ENCODE assay signal across 23 cellular contexts in genomic region chr5:168876419-168876818, GRCh38.
"Had no signal": no experiment of that assay in that cellular context is flagged by ENCODE, and none has a peak within 500 bp of the region (broad histone marks: within the 10 kb centered on the region; RNA-seq: fewer than 3 reads in every experiment).

No MANE protein-coding gene starts in this region.

- H3K27ac ChIP-seq: colonic mucosa, parathyroid adenoma, right lobe of liver, tibial artery, upper lobe of left lung, uterus had no signal

- H3K36me3 ChIP-seq: colonic mucosa, right lobe of liver, tibial artery, upper lobe of left lung, uterus had no signal

- ATAC-seq: left lobe of liver; naive thymus-derived CD4-positive, alpha-beta T cell; stimulated activated naive CD8-positive, alpha-beta T cell treated with anti-CD3 and anti-CD28 coated beads, Interleukin-15, amount 100 ng/mL, for 72 hours had no signal

- H3K4me3 ChIP-seq: colonic mucosa, lung, right lobe of liver, tibial artery, upper lobe of left lung, uterus had no signal

- H3K4me1 Mint-ChIP-seq: central memory CD8-positive, alpha-beta T cell had no signal

- DNase-seq: colonic mucosa; effector CD8-positive, alpha-beta T cell; kidney; midbrain; naive thymus-derived CD4-positive, alpha-beta T cell; right lobe of liver; small intestine; stimulated activated CD4-positive, alpha-beta T cell treated with anti-CD3 and anti-CD28 coated beads, Interleukin-12 subunit alpha, Interleukin-12 subunit beta, amount 100 ng/mL, for 4 hours; stimulated activated CD4-positive, alpha-beta T cell treated with anti-CD3 and anti-CD28 coated beads, Interleukin-1b, Interleukin-23, amount 100 ng/mL, for 48 hours; stimulated activated CD4-positive, alpha-beta T cell treated with anti-CD3 and anti-CD28 coated beads, Interleukin-4, amount 100 ng/mL, for 1 hour; stimulated activated CD8-positive, alpha-beta memory T cell treated with anti-CD3 and anti-CD28 coated beads, Interleukin-4, amount 100 ng/mL, for 48 hours; stimulated activated naive CD4-positive, alpha-beta T cell; stimulated activated naive CD8-positive, alpha-beta T cell treated with anti-CD3 and anti-CD28 coated beads, Interleukin-15, amount 100 ng/mL, for 72 hours; tibial artery; upper lobe of left lung; uterus had no signal

- H3K4me3 Mint-ChIP-seq: central memory CD8-positive, alpha-beta T cell; dendritic cell treated with granulocyte-macrophage colony-stimulating factor and Interleukin-4, amounts not matched to agents 40 ng/mL and 50 ng/mL, for 4 days; memory B cell; naive thymus-derived CD4-positive, alpha-beta T cell; neural crest cell; stimulated activated naive CD8-positive, alpha-beta T cell treated with anti-CD3 and anti-CD28 coated beads, Interleukin-15, amount 100 ng/mL, for 72 hours had no signal

- H3K4me1 ChIP-seq: colonic mucosa, uterus had no signal

- H3K9me3 ChIP-seq: colonic mucosa, right lobe of liver, tibial artery, upper lobe of left lung, uterus had no signal

- H3K36me3 Mint-ChIP-seq: memory B cell; naive thymus-derived CD4-positive, alpha-beta T cell had no signal

- H3K27me3 ChIP-seq: colonic mucosa, right lobe of liver, tibial artery, uterus had no signal

- H3K9me3 Mint-ChIP-seq: central memory CD8-positive, alpha-beta T cell; dendritic cell treated with granulocyte-macrophage colony-stimulating factor and Interleukin-4, amounts not matched to agents 40 ng/mL and 50 ng/mL, for 4 days; neural crest cell; stimulated activated naive CD8-positive, alpha-beta T cell treated with anti-CD3 and anti-CD28 coated beads, Interleukin-15, amount 100 ng/mL, for 72 hours had no signal

- H3K27ac Mint-ChIP-seq: dendritic cell treated with granulocyte-macrophage colony-stimulating factor and Interleukin-4, amounts not matched to agents 40 ng/mL and 50 ng/mL, for 4 days; memory B cell; naive thymus-derived CD4-positive, alpha-beta T cell; stimulated activated naive CD8-positive, alpha-beta T cell treated with anti-CD3 and anti-CD28 coated beads, Interleukin-15, amount 100 ng/mL, for 72 hours had no signal
